In the genomic region with DNA sequence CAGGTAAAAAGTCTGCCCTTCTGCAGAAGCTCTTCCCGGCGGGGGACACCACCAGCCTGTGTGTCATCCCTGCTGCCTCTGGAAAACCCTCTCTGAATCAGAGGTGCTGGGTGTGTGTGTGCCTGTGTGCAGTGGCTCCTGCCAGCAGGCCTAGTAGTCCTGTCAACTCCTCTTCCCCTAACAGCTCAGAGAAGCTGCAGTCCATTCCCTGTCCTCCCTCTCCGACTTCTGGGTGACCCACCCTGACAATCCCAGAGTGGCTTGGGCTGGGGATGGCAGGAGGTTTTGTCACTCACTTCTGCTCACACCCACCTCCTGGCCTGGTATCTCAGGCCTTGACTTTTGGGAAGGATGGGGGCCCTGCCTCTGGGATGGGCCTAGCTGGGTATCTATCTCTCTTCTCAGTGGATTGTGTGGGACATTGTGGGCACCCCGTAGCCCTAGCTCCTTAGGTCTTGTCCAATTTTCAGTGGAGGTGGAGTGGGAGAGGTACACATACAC, we compare ENCODE assay signal across 12 cellular contexts. TPM values are rescaled to one million over a fixed set of nuclear protein-coding genes. Genes with fewer than 3 reads are reported as not detected.
DNase-seq lines count a peak whose midpoint lies in the region; ATAC-seq and TF ChIP-seq lines count a peak whose summit lies in the region.
"Had no signal": no experiment of that assay in that cellular context is flagged by ENCODE, and none has a peak within 500 bp of the region (broad histone marks: within the 10 kb centered on the region; RNA-seq: fewer than 3 reads in every experiment).

No MANE protein-coding gene starts in this region.

- peaks cover 45% of the 10 kb centered on the region for H3K4me1 Mint-ChIP-seq in activated naive CD4-positive, alpha-beta T cell treated with anti-CD3 and anti-CD28 coated beads for 36 hours (ENCODE audit: low read depth)
- H3K4me1 Mint-ChIP-seq in type B pancreatic cell (ENCODE audit: unreplicated experiment), result peaks cover 28% of the 10 kb centered on the region

- peaks cover 26% of the 10 kb centered on the region; the same call in 1 of the 2 replicates for H3K79me2 ChIP-seq in SU-DHL-6 (ENCODE audit: insufficient read depth, low read length)

- H3K4me1 ChIP-seq in heart right ventricle, result peaks cover 0 to 31% (median 26%) of the 10 kb centered on the region in 9 donors

- H3K27ac ChIP-seq in SU-DHL-6 (ENCODE audit: low read depth, low read length) (peak overlapping the region; percentile 98), heart right ventricle (no peak overlapping the region)

- ATAC-seq in heart right ventricle, result peak in 4 of 8 donors; percentile 19 to 54 (median 33)

- DNase-seq in activated naive CD4-positive, alpha-beta T cell treated with anti-CD3 and anti-CD28 coated beads for 36 hours, result peak; percentile 60
- DNase-seq in activated naive CD4-positive, alpha-beta T cell treated with anti-CD3 and anti-CD28 coated beads, Interleukin-2, amount 50 U/mL, for 16 hours, result no peak
- DNase-seq in heart right ventricle (no peak), type B pancreatic cell (ENCODE audit: extremely low spot score, unreplicated experiment) (no peak), SHP77 (lab: John Stamatoyannopoulos, UW) (no peak), middle frontal gyrus (ENCODE audit: extremely low spot score, low spot score) (no peak), NCI-H1694 (lab: John Stamatoyannopoulos, UW) (no peak)
- DNase-seq: activated CD4-positive, alpha-beta T cell treated with anti-CD3 and anti-CD28 coated beads, Interleukin-2, amount 10 ng/mL, durations not matched to agents 7 days and 5 days; NCI-H1105 treated with DMSO at 0.1 percent for 48 hours had no signal

- H3K9ac ChIP-seq in SU-DHL-6 (ENCODE audit: low read length), result peak overlapping the region; percentile 92

- peak overlapping the region; percentile 82 for H3K4me2 ChIP-seq in SU-DHL-6 (ENCODE audit: low read depth, low read length, poor library complexity, severe bottlenecking)

- no peaks in the 10 kb centered on the region for H3K9me2 ChIP-seq in SU-DHL-6 (replicated peaks; ENCODE audit: insufficient read depth, low read length)

- no peaks in the 10 kb centered on the region for H4K20me1 ChIP-seq in SU-DHL-6 (ENCODE audit: low read depth, low read length)

- H3K27me3 ChIP-seq in SU-DHL-6 (ENCODE audit: low read length) (no peaks in the 10 kb centered on the region), heart right ventricle (peaks cover 24 to 87% (median 76%) of the 10 kb centered on the region in 7 donors)

- H3F3A ChIP-seq in SU-DHL-6 (ENCODE audit: insufficient read depth), result peaks cover 67% of the 10 kb centered on the region

- no peaks in the 10 kb centered on the region for H3K36me3 Mint-ChIP-seq in activated naive CD4-positive, alpha-beta T cell treated with anti-CD3 and anti-CD28 coated beads for 36 hours (ENCODE audit: low read depth)
- peaks cover 5% of the 10 kb centered on the region for H3K36me3 Mint-ChIP-seq in type B pancreatic cell

- H3K4me3 Mint-ChIP-seq in activated naive CD4-positive, alpha-beta T cell treated with anti-CD3 and anti-CD28 coated beads for 36 hours, result peak overlapping the region; percentile 49
- peak overlapping the region; percentile 72 for H3K4me3 Mint-ChIP-seq in type B pancreatic cell
- H3K4me3 Mint-ChIP-seq: activated CD4-positive, alpha-beta T cell treated with anti-CD3 and anti-CD28 coated beads, Interleukin-2, amount 10 ng/mL, durations not matched to agents 7 days and 5 days had no signal

- no peak overlapping the region for H3K27ac Mint-ChIP-seq in activated naive CD4-positive, alpha-beta T cell treated with anti-CD3 and anti-CD28 coated beads for 36 hours
- H3K27ac Mint-ChIP-seq in type B pancreatic cell, result peak overlapping the region; percentile 75
- H3K27ac Mint-ChIP-seq: activated CD4-positive, alpha-beta T cell treated with anti-CD3 and anti-CD28 coated beads, Interleukin-2, amount 10 ng/mL, durations not matched to agents 7 days and 5 days had no signal

- no peak for TF ChIP-seq CTCF in SU-DHL-6 (IDR thresholded peaks at IDR 0.05; ENCODE audit: insufficient read depth, low read length, poor library complexity, severe bottlenecking)
- no peak for TF ChIP-seq CTCF in heart right ventricle (IDR thresholded peaks at IDR 0.05)
- no peak for TF ChIP-seq CTCF in type B pancreatic cell (conservative IDR thresholded peaks at IDR 0.05)

- H3K4me3 ChIP-seq in SU-DHL-6 (ENCODE audit: insufficient read depth, low read length, poor library complexity, severe bottlenecking), result peak overlapping the region; percentile 68
- H3K4me3 ChIP-seq in heart right ventricle, result peak overlapping the region in 6 of 10 donors; percentile 27 to 41 (median 35)

- H3K27me3 Mint-ChIP-seq in activated naive CD4-positive, alpha-beta T cell treated with anti-CD3 and anti-CD28 coated beads for 36 hours (ENCODE audit: low read depth), result peaks cover 13% of the 10 kb centered on the region
- peaks cover 77% of the 10 kb centered on the region for H3K27me3 Mint-ChIP-seq in type B pancreatic cell

- H2AFZ ChIP-seq in SU-DHL-6 (ENCODE audit: low read depth, low read length, severe bottlenecking), result no peak overlapping the region

- H3K36me3 ChIP-seq in SU-DHL-6 (ENCODE audit: low read length) (no peaks in the 10 kb centered on the region), heart right ventricle (no peaks in the 10 kb centered on the region)
- H3K36me3 ChIP-seq: Peyer's patch had no signal

- no peaks in the 10 kb centered on the region for H3K9me3 ChIP-seq in SU-DHL-6 (ENCODE audit: insufficient read depth, low read length)
- peaks cover 0 to under 1% (median 0%) of the 10 kb centered on the region in 11 donors for H3K9me3 ChIP-seq in heart right ventricle
- H3K9me3 ChIP-seq: Peyer's patch had no signal

- WGBS in heart right ventricle, 2 donors, result 32 to 47% methylated on average over 4 of the region's 4 CpGs

- H3K9me3 Mint-ChIP-seq in activated naive CD4-positive, alpha-beta T cell treated with anti-CD3 and anti-CD28 coated beads for 36 hours, result no peaks in the 10 kb centered on the region
- H3K9me3 Mint-ChIP-seq in type B pancreatic cell, result no peaks in the 10 kb centered on the region
- H3K9me3 Mint-ChIP-seq: activated CD4-positive, alpha-beta T cell treated with anti-CD3 and anti-CD28 coated beads, Interleukin-2, amount 10 ng/mL, durations not matched to agents 7 days and 5 days had no signal

- intact Hi-C loops in activated naive CD4-positive, alpha-beta T cell treated with anti-CD3 and anti-CD28 coated beads for 36 hours (cut with micrococcal nuclease), result loop anchor here (5.0 kb wide), 2 partner anchors 294 to 369 kb away; a partner anchor contains a TSS
- intact Hi-C loops in heart right ventricle (cut with DNase I), result no loop called here

- CTCF ChIA-PET in activated naive CD4-positive, alpha-beta T cell treated with anti-CD3 and anti-CD28 coated beads for 36 hours (lab: Charles Lee), result interaction anchor here (0.5 to 19.0 kb wide), 2 partner anchors 16 to 31 kb away, joined by 3 to 947 read pairs; no protein-coding TSS in a partner anchor

RNA-seq across cellular contexts. Expression of a gene that starts 2.3 kb away (rescaled TPM):
- total RNA-seq in activated naive CD4-positive, alpha-beta T cell treated with anti-CD3 and anti-CD28 coated beads for 36 hours, result 1 to 10 TPM; 1.1 to 1.3 TPM
- total RNA-seq in heart right ventricle (under 1 TPM in 2 of 10 donors, not detected in 8; 0.28 to 0.56 TPM), type B pancreatic cell (ENCODE audit: low replicate concordance) (5.5 and 31.8 TPM in 2 replicates)
- under 1 TPM; 0.01 to 0.07 TPM for polyA plus RNA-seq in heart right ventricle
- total RNA-seq: glomerular endothelial cell had no signal

RNA-seq across cellular contexts. Expression of a gene that starts 23.3 kb away (rescaled TPM):
- not detected for total RNA-seq in activated naive CD4-positive, alpha-beta T cell treated with anti-CD3 and anti-CD28 coated beads for 36 hours
- total RNA-seq in heart right ventricle (1 to 10 TPM in 3 of 10 donors, under 1 TPM in 7; 0.15 to 2.9 (median 0.67) TPM), type B pancreatic cell (ENCODE audit: low replicate concordance) (24.7 and 123 TPM in 2 replicates)
- polyA plus RNA-seq in heart right ventricle, result 1 to 10 TPM; 1.1 to 3.0 TPM
- total RNA-seq: activated CD4-positive, alpha-beta T cell treated with anti-CD3 and anti-CD28 coated beads, Interleukin-2, amount 10 ng/mL, durations not matched to agents 7 days and 5 days; glomerular endothelial cell; Peyer's patch had no signal

RNA-seq across cellular contexts. Expression of a gene that starts 51.3 kb away (rescaled TPM):
- not detected for total RNA-seq in activated naive CD4-positive, alpha-beta T cell treated with anti-CD3 and anti-CD28 coated beads for 36 hours
- total RNA-seq in heart right ventricle (under 1 TPM in 3 of 10 donors, not detected in 7; 0.09 to 0.19 (median 0.15) TPM), type B pancreatic cell (ENCODE audit: low replicate concordance) (not detected in 2 replicates)
- polyA plus RNA-seq in heart right ventricle, result under 1 TPM in 1 of 2 donors, not detected in 1; 0.03 TPM
- total RNA-seq: activated CD4-positive, alpha-beta T cell treated with anti-CD3 and anti-CD28 coated beads, Interleukin-2, amount 10 ng/mL, durations not matched to agents 7 days and 5 days; glomerular endothelial cell; Peyer's patch had no signal
